1 cellular context compared by ENCODE assay signal in the genomic region with DNA sequence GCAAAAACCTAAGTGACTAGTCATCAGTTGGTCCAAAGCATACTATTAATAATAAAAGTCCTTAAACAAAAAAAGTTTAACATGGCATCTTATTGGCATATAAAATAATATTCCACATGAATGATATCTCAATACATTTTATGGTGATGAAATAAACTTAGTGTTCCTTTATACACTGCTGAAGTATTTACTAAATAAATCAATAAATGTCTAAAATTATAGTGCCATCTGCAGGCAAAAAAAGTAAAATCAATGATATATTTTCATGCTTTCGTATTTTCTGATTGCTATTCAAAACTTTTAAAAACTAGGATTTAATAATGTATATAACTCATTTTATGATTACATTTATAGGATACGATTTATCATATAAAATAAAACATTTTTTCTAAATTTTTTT.
TF ChIP-seq lines count a peak whose summit lies in the region.

No MANE protein-coding gene starts in this region.

TF ChIP-seq in HCT116, 20 proteins besides CTCF, POLR2A, EP300 and RAD21:
- TF ChIP-seq JUND (IDR thresholded peaks at IDR 0.05) (no peak), SRF (IDR thresholded peaks at IDR 0.05; ENCODE audit: low read depth) (no peak), CEBPB (IDR thresholded peaks at IDR 0.05; ENCODE audit: low read depth) (no peak), SP1 (IDR thresholded peaks at IDR 0.05; ENCODE audit: low read depth) (no peak), ZNF274 (IDR thresholded peaks at IDR 0.05; ENCODE audit: low read depth, low read length) (no peak), FOSL1 (IDR thresholded peaks at IDR 0.05; ENCODE audit: low read depth) (no peak), EGR1 (IDR thresholded peaks at IDR 0.05; ENCODE audit: low read depth) (no peak), EZH2 (IDR thresholded peaks at IDR 0.05) (no peak), EZH2phosphoT487 (IDR thresholded peaks at IDR 0.05; ENCODE audit: borderline replicate concordance) (no peak)
- TF ChIP-seq, protein P1, sequence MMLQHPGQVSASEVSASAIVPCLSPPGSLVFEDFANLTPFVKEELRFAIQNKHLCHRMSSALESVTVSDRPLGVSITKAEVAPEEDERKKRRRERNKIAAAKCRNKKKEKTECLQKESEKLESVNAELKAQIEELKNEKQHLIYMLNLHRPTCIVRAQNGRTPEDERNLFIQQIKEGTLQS (IDR thresholded peaks at IDR 0.05): no peak
